24 cellular contexts compared by ENCODE assay signal in the genomic region with DNA sequence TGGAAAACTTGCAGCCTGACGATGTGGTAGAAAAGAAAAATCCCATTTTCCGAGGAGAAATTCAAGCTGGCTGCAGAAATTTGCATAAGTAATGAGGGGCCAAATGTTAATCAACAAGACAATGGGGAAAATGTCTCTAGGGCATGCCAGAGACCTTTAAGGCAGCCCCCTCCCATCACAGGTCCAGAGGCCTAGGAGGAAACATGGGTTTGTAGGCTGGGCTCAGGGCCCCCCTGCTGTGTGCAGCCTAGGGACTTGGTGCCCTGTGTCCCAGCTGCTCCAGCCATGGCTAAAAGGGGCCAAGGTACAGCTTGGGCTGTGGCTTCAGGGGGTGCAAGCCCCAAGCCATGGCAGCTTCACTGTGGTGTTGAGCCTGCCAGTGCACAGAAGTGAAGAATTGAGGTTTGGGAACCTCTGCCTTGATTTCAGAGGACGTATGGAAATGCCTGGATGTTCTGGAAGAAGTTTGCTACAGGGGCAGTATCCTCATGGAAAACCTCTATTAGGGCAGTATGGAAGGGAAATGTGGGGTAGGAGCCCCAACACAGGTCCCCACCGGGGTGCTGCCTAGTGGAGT.
"Had no signal": no experiment of that assay in that cellular context is flagged by ENCODE, and none has a peak within 500 bp of the region (broad histone marks: within the 10 kb centered on the region; RNA-seq: fewer than 3 reads in every experiment).

No MANE protein-coding gene starts in this region.

- H3K36me3 ChIP-seq: breast epithelium, pancreas, prostate gland, stomach, thyroid gland, upper lobe of left lung, vagina had no signal

- H3K27me3 ChIP-seq: breast epithelium, pancreas, thyroid gland, upper lobe of left lung, vagina had no signal

- H3K4me1 Mint-ChIP-seq: activated CD4-positive, alpha-beta T cell treated with anti-CD3 and anti-CD28 coated beads, Interleukin-2, amount 10 ng/mL, durations not matched to agents 7 days and 5 days; naive thymus-derived CD4-positive, alpha-beta T cell; stimulated activated memory B cell treated with anti-CD40 and anti-IgM and Interleukin-4, amounts not matched to agents 10 μg/mL and 1 μg/mL and 100 μg/mL, for 72 hours had no signal

- H3K9me3 Mint-ChIP-seq: activated CD4-positive, alpha-beta T cell treated with anti-CD3 and anti-CD28 coated beads, Interleukin-2, amount 10 ng/mL, durations not matched to agents 7 days and 5 days; activated T-helper 2 cell treated with anti-CD3 and anti-CD28 coated beads, Interferon-gamma antibody, Interleukin-2, Interleukin-4, amounts not matched to agents 10 μg/mL and 5 μg/mL and 100 μg/mL, durations not matched to agents 14 hours and 24 hours and 36 hours; stimulated activated memory B cell treated with anti-CD40 and anti-IgM and Interleukin-4, amounts not matched to agents 10 μg/mL and 1 μg/mL and 100 μg/mL, for 72 hours had no signal

- H3K27me3 Mint-ChIP-seq: activated CD4-positive, alpha-beta T cell treated with anti-CD3 and anti-CD28 coated beads, Interleukin-2, amount 10 ng/mL, durations not matched to agents 7 days and 5 days; activated CD8-positive, alpha-beta T cell treated with anti-CD3 and anti-CD28 coated beads for 36 hours; stimulated activated memory B cell treated with anti-CD40 and anti-IgM and Interleukin-4, amounts not matched to agents 10 μg/mL and 1 μg/mL and 100 μg/mL, for 72 hours had no signal

- H3K4me3 Mint-ChIP-seq: activated CD4-positive, alpha-beta T cell treated with anti-CD3 and anti-CD28 coated beads, Interleukin-2, amount 10 ng/mL, durations not matched to agents 7 days and 5 days; activated CD8-positive, alpha-beta T cell treated with anti-CD3 and anti-CD28 coated beads for 36 hours; naive thymus-derived CD4-positive, alpha-beta T cell; stimulated activated memory B cell treated with anti-CD40 and anti-IgM and Interleukin-4, amounts not matched to agents 10 μg/mL and 1 μg/mL and 100 μg/mL, for 72 hours had no signal

- H3K9me3 ChIP-seq: breast epithelium, pancreas, prostate gland, stomach, thyroid gland, upper lobe of left lung, vagina had no signal

- H3K4me1 ChIP-seq: breast epithelium, pancreas, prostate gland, stomach, thyroid gland, upper lobe of left lung, vagina had no signal

- H3K27ac ChIP-seq: breast epithelium, pancreas, prostate gland, stomach, thyroid gland, upper lobe of left lung, vagina had no signal

- H3K36me3 Mint-ChIP-seq: activated naive CD4-positive, alpha-beta T cell treated with anti-CD3 and anti-CD28 coated beads, Interleukin-2, amount 50 U/mL, for 72 hours; stimulated activated memory B cell treated with anti-CD40 and anti-IgM and Interleukin-4, amounts not matched to agents 10 μg/mL and 1 μg/mL and 100 μg/mL, for 72 hours had no signal

- DNase-seq: activated CD4-positive, alpha-beta T cell treated with anti-CD3 and anti-CD28 coated beads for 1 hour; activated CD4-positive, alpha-beta T cell treated with anti-CD3 and anti-CD28 coated beads, Interleukin-2, amount 10 ng/mL, durations not matched to agents 7 days and 5 days; activated CD8-positive, alpha-beta T cell treated with anti-CD3 and anti-CD28 coated beads for 36 hours; activated T-cell treated with anti-CD3 and anti-CD28 coated beads, Interleukin-2, amount 50 U/mL, for 48 hours; central memory CD4-positive, alpha-beta T cell; foreskin fibroblast; head of caudate nucleus; hippocampal formation; midbrain; naive thymus-derived CD4-positive, alpha-beta T cell; nucleus accumbens; retina; stimulated activated CD4-positive, alpha-beta T cell treated with anti-CD3 and anti-CD28 coated beads, Interleukin-4, amount 100 ng/mL, for 24 hours; stomach; T-helper 2 cell; thyroid gland; upper lobe of left lung had no signal

- H3K4me3 ChIP-seq: breast epithelium, pancreas, prostate gland, stomach, thyroid gland, upper lobe of left lung, vagina had no signal

- H3K27ac Mint-ChIP-seq: activated CD4-positive, alpha-beta T cell treated with anti-CD3 and anti-CD28 coated beads, Interleukin-2, amount 10 ng/mL, durations not matched to agents 7 days and 5 days; activated CD8-positive, alpha-beta T cell treated with anti-CD3 and anti-CD28 coated beads for 36 hours; activated naive CD4-positive, alpha-beta T cell treated with anti-CD3 and anti-CD28 coated beads, Interleukin-2, amount 50 U/mL, for 72 hours; activated T-helper 2 cell treated with anti-CD3 and anti-CD28 coated beads, Interferon-gamma antibody, Interleukin-2, Interleukin-4, amounts not matched to agents 10 μg/mL and 5 μg/mL and 100 μg/mL, durations not matched to agents 14 hours and 24 hours and 36 hours; naive thymus-derived CD4-positive, alpha-beta T cell; stimulated activated memory B cell treated with anti-CD40 and anti-IgM and Interleukin-4, amounts not matched to agents 10 μg/mL and 1 μg/mL and 100 μg/mL, for 72 hours had no signal
